8 cellular contexts compared by ENCODE assay signal in the genomic region with DNA sequence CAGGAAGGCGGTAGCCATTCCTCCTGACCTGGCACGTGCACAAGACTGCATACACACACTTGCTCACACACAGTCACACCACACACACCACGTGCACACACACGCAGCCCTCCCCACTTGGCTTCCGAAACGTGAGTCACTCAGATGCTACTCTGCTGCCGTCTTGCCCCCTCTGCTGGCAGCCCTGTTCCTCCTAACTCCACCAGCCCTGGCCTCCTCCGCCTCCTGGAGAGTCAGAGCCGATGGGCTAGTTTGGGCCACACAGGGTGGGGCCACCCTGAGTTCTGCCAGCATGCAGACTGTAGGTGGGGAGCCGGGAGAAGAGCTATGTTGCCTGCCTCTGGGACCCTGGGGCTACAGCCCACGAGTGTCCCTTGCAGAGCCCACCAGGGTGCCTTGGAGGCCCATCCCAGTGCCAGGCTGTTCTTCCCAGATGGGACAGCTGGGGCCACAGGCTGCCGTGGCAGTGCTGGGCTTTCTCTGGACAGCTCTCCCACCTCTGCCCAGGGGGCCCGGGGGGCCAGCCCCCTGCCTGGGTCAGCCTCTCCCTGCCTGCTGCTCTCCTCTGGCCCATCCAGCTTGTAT. TPM values are rescaled to one million over a fixed set of nuclear protein-coding genes. Genes with fewer than 3 reads are reported as not detected.
DNase-seq lines count a peak whose midpoint lies in the region; ATAC-seq and TF ChIP-seq lines count a peak whose summit lies in the region.

No MANE protein-coding gene starts in this region.

- no peaks in the 10 kb centered on the region for H3K36me3 ChIP-seq in smooth muscle cell (ENCODE audit: low read depth)

- no peak overlapping the region for H3K9ac ChIP-seq in smooth muscle cell (ENCODE audit: low read depth)

- H3K27me3 ChIP-seq in foreskin keratinocyte (no peaks in the 10 kb centered on the region), smooth muscle cell (ENCODE audit: low read depth) (no peaks in the 10 kb centered on the region)

- no peak overlapping the region for H3K4me3 Mint-ChIP-seq in activated T-cell treated with anti-CD3 and anti-CD28 coated beads, Interleukin-2, amount 50 U/mL, for 24 hours

- peaks cover 74% of the 10 kb centered on the region for H3K36me3 Mint-ChIP-seq in activated T-cell treated with anti-CD3 and anti-CD28 coated beads, Interleukin-2, amount 50 U/mL, for 24 hours (ENCODE audit: low read depth)

- H2AFZ ChIP-seq in smooth muscle cell (ENCODE audit: low read depth) = no peak overlapping the region

- no peaks in the 10 kb centered on the region for H3K9me3 Mint-ChIP-seq in activated T-cell treated with anti-CD3 and anti-CD28 coated beads, Interleukin-2, amount 50 U/mL, for 24 hours

- H3K4me1 Mint-ChIP-seq in activated T-cell treated with anti-CD3 and anti-CD28 coated beads, Interleukin-2, amount 50 U/mL, for 24 hours (ENCODE audit: low read depth) = peaks cover 24% of the 10 kb centered on the region

- DNase-seq in ELR (ENCODE audit: low read depth) = peak; percentile 93
- DNase-seq in NCI-H1694 (lab: John Stamatoyannopoulos, UW) = peak; percentile 22
- DNase-seq in activated T-cell treated with anti-CD3 and anti-CD28 coated beads, Interleukin-2, amount 50 U/mL, for 24 hours = peak; percentile 71
- DNase-seq in foreskin keratinocyte = peak; percentile 71 to 85
- DNase-seq in smooth muscle cell (lab: John Stamatoyannopoulos, UW; ENCODE audit: unreplicated experiment) = peak; percentile 13
- no peak for DNase-seq in NCI-H748 treated with DMSO at 0.1 percent for 48 hours (lab: John Stamatoyannopoulos, UW)

- no peak overlapping the region for H3K4me3 ChIP-seq in smooth muscle cell

- H3K27ac ChIP-seq in foreskin keratinocyte = no peak overlapping the region
- H3K27ac ChIP-seq in smooth muscle cell (ENCODE audit: low read depth) = no peak overlapping the region

- peak overlapping the region; percentile 77 for H3K27ac Mint-ChIP-seq in activated T-cell treated with anti-CD3 and anti-CD28 coated beads, Interleukin-2, amount 50 U/mL, for 24 hours

- peaks cover 7% of the 10 kb centered on the region for H3F3A ChIP-seq in smooth muscle cell (ENCODE audit: low read depth)

- H3K9me3 ChIP-seq in smooth muscle cell (replicated peaks; ENCODE audit: low read depth) = no peaks in the 10 kb centered on the region

- H3K79me2 ChIP-seq in smooth muscle cell (ENCODE audit: low read depth) = no peaks in the 10 kb centered on the region

- TF ChIP-seq CTCF in foreskin keratinocyte (conservative IDR thresholded peaks at IDR 0.05) (peak; percentile 95), smooth muscle cell (IDR thresholded peaks at IDR 0.05; ENCODE audit: borderline replicate concordance, insufficient read depth, poor library complexity, severe bottlenecking) (peak; percentile 67)

- H3K4me1 ChIP-seq in foreskin keratinocyte = no peaks in the 10 kb centered on the region
- peaks cover 5% of the 10 kb centered on the region for H3K4me1 ChIP-seq in smooth muscle cell (ENCODE audit: low read depth)

- no peaks in the 10 kb centered on the region for H3K27me3 Mint-ChIP-seq in activated T-cell treated with anti-CD3 and anti-CD28 coated beads, Interleukin-2, amount 50 U/mL, for 24 hours

- peaks cover 7% of the 10 kb centered on the region for H4K20me1 ChIP-seq in smooth muscle cell (ENCODE audit: low read depth)

- ATAC-seq in foreskin keratinocyte (peak; percentile 92), GM21786 (IDR thresholded peaks at IDR 0.05; ENCODE audit: unreplicated experiment) (no peak), HG02852 (IDR thresholded peaks at IDR 0.05; ENCODE audit: unreplicated experiment) (no peak)

- no peak overlapping the region for H3K4me2 ChIP-seq in smooth muscle cell

- WGBS in smooth muscle cell (ENCODE audit: low lambda C conversion rate) = 53% methylated on average over 13 of the region's 13 CpGs

RNA-seq across cellular contexts. Expression of gene PIN1, which starts 12.1 kb away (rescaled TPM):
- total RNA-seq in foreskin keratinocyte (81.7 and 89.0 TPM in 2 replicates), smooth muscle cell (68.0 and 73.0 TPM in 2 replicates)
- polyA plus RNA-seq in foreskin keratinocyte (130 and 131 TPM in 2 replicates), smooth muscle cell (127 and 149 TPM in 2 replicates)

RNA-seq across cellular contexts. Expression of gene UBL5, which starts 19.5 kb away (rescaled TPM):
- total RNA-seq in foreskin keratinocyte (412 TPM in 2 replicates), smooth muscle cell (516 and 848 TPM in 2 replicates)
- polyA plus RNA-seq in foreskin keratinocyte (708 and 777 TPM in 2 replicates), smooth muscle cell (574 and 631 TPM in 2 replicates)

RNA-seq across cellular contexts. Expression of gene FBXL12, which starts 28.3 kb away (rescaled TPM):
- total RNA-seq in foreskin keratinocyte (16.6 and 18.1 TPM in 2 replicates), smooth muscle cell (38.2 and 41.3 TPM in 2 replicates)
- polyA plus RNA-seq in foreskin keratinocyte (16.9 TPM in 2 replicates), smooth muscle cell (62.5 and 73.5 TPM in 2 replicates)
